30 cellular contexts compared by ENCODE assay signal in genomic region chr18:12592597-12593127, GRCh38.
"Had no signal": no experiment of that assay in that cellular context is flagged by ENCODE, and none has a peak within 500 bp of the region (broad histone marks: within the 10 kb centered on the region; RNA-seq: fewer than 3 reads in every experiment).

No MANE protein-coding gene starts in this region.

- H3K9me3 Mint-ChIP-seq: naive B cell; natural killer cell; nephron progenitor cell; stimulated activated memory B cell treated with anti-CD40 and anti-IgM and Interleukin-4, amounts not matched to agents 10 μg/mL and 1 μg/mL and 100 μg/mL, for 72 hours; stimulated activated naive CD8-positive, alpha-beta T cell treated with anti-CD3 and anti-CD28 coated beads, Interleukin-15, amount 100 ng/mL, for 72 hours; type B pancreatic cell had no signal

- H3K27me3 ChIP-seq: ovary, sigmoid colon, spleen, tibial nerve, uterus had no signal

- H3K36me3 Mint-ChIP-seq: mesothelial cell of epicardium; naive B cell; natural killer cell; stimulated activated memory B cell treated with anti-CD40 and anti-IgM and Interleukin-4, amounts not matched to agents 10 μg/mL and 1 μg/mL and 100 μg/mL, for 72 hours; type B pancreatic cell had no signal

- ATAC-seq: left cardiac atrium; left lobe of liver; left ventricle myocardium superior; lower lobe of right lung; natural killer cell; right cardiac atrium; stimulated activated memory B cell treated with anti-CD40 and anti-IgM and Interleukin-4, amounts not matched to agents 10 μg/mL and 1 μg/mL and 100 μg/mL, for 72 hours; stimulated activated naive CD8-positive, alpha-beta T cell treated with anti-CD3 and anti-CD28 coated beads, Interleukin-15, amount 100 ng/mL, for 72 hours had no signal

- H3K27ac Mint-ChIP-seq: mesothelial cell of epicardium; naive B cell; natural killer cell; nephron progenitor cell; stimulated activated memory B cell treated with anti-CD40 and anti-IgM and Interleukin-4, amounts not matched to agents 10 μg/mL and 1 μg/mL and 100 μg/mL, for 72 hours; stimulated activated naive CD8-positive, alpha-beta T cell treated with anti-CD3 and anti-CD28 coated beads, Interleukin-15, amount 100 ng/mL, for 72 hours; type B pancreatic cell had no signal

- H3K36me3 ChIP-seq: lower lobe of right lung, ovary, prostate gland, sigmoid colon, spleen, tibial nerve, uterus had no signal

- H3K4me3 ChIP-seq: lower lobe of right lung, ovary, prostate gland, sigmoid colon, spleen, tibial nerve, uterus had no signal

- DNase-seq: hippocampal formation; kidney; left cardiac atrium; left ventricle myocardium superior; lower lobe of right lung; mammary epithelial cell; mesenchymal stem cell; naive B cell; natural killer cell; nephron progenitor cell; ovary; retina; right cardiac atrium; sigmoid colon; small intestine; spleen; stimulated activated CD4-positive, alpha-beta T cell treated with anti-CD3 and anti-CD28 coated beads, Interleukin-1b, Interleukin-23, amount 100 ng/mL, for 48 hours; stimulated activated CD4-positive, alpha-beta T cell treated with anti-CD3 and anti-CD28 coated beads, Interleukin-2, amount 100 ng/mL, for 48 hours; stimulated activated CD4-positive, alpha-beta T cell treated with anti-CD3 and anti-CD28 coated beads, Interleukin-4, amount 100 ng/mL, for 4 hours; stimulated activated CD8-positive, alpha-beta memory T cell treated with anti-CD3 and anti-CD28 coated beads, Interleukin-4, amount 100 ng/mL, for 48 hours; stimulated activated naive CD4-positive, alpha-beta T cell treated with Interleukin-2 at 50 U/mL for 16 hours; stimulated activated naive CD8-positive, alpha-beta T cell treated with anti-CD3 and anti-CD28 coated beads, Interleukin-15, amount 100 ng/mL, for 72 hours; substantia nigra; uterus had no signal

- H3K9me3 ChIP-seq: lower lobe of right lung, ovary, prostate gland, sigmoid colon, spleen, tibial nerve, uterus had no signal

- H3K27me3 Mint-ChIP-seq: stimulated activated memory B cell treated with anti-CD40 and anti-IgM and Interleukin-4, amounts not matched to agents 10 μg/mL and 1 μg/mL and 100 μg/mL, for 72 hours; stimulated activated naive CD8-positive, alpha-beta T cell treated with anti-CD3 and anti-CD28 coated beads, Interleukin-15, amount 100 ng/mL, for 72 hours; type B pancreatic cell had no signal

- H3K4me3 Mint-ChIP-seq: mesothelial cell of epicardium; naive B cell; natural killer cell; nephron progenitor cell; stimulated activated memory B cell treated with anti-CD40 and anti-IgM and Interleukin-4, amounts not matched to agents 10 μg/mL and 1 μg/mL and 100 μg/mL, for 72 hours; stimulated activated naive CD8-positive, alpha-beta T cell treated with anti-CD3 and anti-CD28 coated beads, Interleukin-15, amount 100 ng/mL, for 72 hours; type B pancreatic cell had no signal

- FAIRE-seq: kidney, small intestine had no signal

- H3K4me1 ChIP-seq: prostate gland, uterus had no signal

- H3K27ac ChIP-seq: lower lobe of right lung, ovary, prostate gland, sigmoid colon, spleen, tibial nerve, uterus had no signal
